ENCODE assay signal across 25 cellular contexts in the genomic region with DNA sequence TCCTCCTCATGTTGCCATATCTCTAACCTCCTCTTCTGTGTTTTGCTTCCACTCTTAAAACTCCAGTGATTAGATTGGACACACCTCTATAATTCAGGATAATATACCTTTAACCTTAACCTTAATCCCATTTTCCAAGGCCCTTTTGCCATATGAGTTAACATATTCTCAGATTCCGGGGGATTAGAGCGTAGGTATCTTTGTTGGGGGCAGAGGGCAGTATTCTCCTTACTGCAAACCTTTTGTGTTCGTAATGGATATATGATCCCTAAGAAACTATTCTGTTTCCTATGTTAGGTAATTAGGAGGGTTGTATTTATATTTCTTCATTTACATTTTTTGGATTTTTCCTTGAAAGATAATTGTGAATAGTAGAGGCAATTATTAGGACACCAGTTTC.
"Had no signal": no experiment of that assay in that cellular context is flagged by ENCODE, and none has a peak within 500 bp of the region (broad histone marks: within the 10 kb centered on the region; RNA-seq: fewer than 3 reads in every experiment).

No MANE protein-coding gene starts in this region.

- DNase-seq: activated CD4-positive, alpha-beta T cell treated with anti-CD3 and anti-CD28 coated beads, Interleukin-2, amount 10 ng/mL, durations not matched to agents 24 days and 14 days; activated CD8-positive, alpha-beta memory T cell treated with anti-CD3 and anti-CD28 coated beads, Interleukin-2, amount 10 ng/mL, durations not matched to agents 7 days and 5 days; activated CD8-positive, alpha-beta T cell treated with anti-CD3 and anti-CD28 coated beads for 36 hours; aorta; brain microvascular endothelial cell; caudate nucleus; dermis blood vessel endothelial cell; effector memory CD8-positive, alpha-beta T cell; gastrocnemius medialis; heart left ventricle; left ventricle myocardium superior; mammary epithelial cell; ovary; psoas muscle; stimulated activated CD4-positive, alpha-beta T cell treated with anti-CD3 and anti-CD28 coated beads, Interleukin-4, amount 100 ng/mL, for 4 hours; substantia nigra; T1000; thyroid gland; upper lobe of right lung had no signal

- H3K27ac Mint-ChIP-seq: activated CD4-positive, alpha-beta T cell treated with anti-CD3 and anti-CD28 coated beads, Interleukin-2, amount 10 ng/mL, durations not matched to agents 24 days and 14 days; activated CD8-positive, alpha-beta memory T cell treated with anti-CD3 and anti-CD28 coated beads, Interleukin-2, amount 10 ng/mL, durations not matched to agents 7 days and 5 days; activated CD8-positive, alpha-beta T cell treated with anti-CD3 and anti-CD28 coated beads for 36 hours; activated naive CD4-positive, alpha-beta T cell treated with anti-CD3 and anti-CD28 coated beads, Interleukin-2, amount 50 U/mL, for 72 hours; effector memory CD8-positive, alpha-beta T cell; natural killer cell treated with Interleukin-12 subunit alpha and Interleukin-12 subunit beta and Interleukin-15 and Interleukin-18, amount 100 ng/mL, for 72 hours; stimulated activated naive CD8-positive, alpha-beta T cell treated with anti-CD3 and anti-CD28 coated beads, Interleukin-15, Interleukin-2, amounts not matched to agents 100 ng/mL and 50 ng/mL, for 24 hours; T-helper 1 cell treated with Interleukin-12 subunit alpha and Interleukin-12 subunit beta and Interleukin-4 antibody, amounts not matched to agents 30 μg/mL and 1 μg/mL, for 36 hours had no signal

- H3K4me1 Mint-ChIP-seq: activated CD8-positive, alpha-beta memory T cell treated with anti-CD3 and anti-CD28 coated beads, Interleukin-2, amount 10 ng/mL, durations not matched to agents 7 days and 5 days had no signal

- H3K27me3 ChIP-seq: brain microvascular endothelial cell, esophagus muscularis mucosa, gastrocnemius medialis, heart left ventricle, ovary, right atrium auricular region, thyroid gland, upper lobe of right lung had no signal

- H3K27me3 Mint-ChIP-seq: activated CD4-positive, alpha-beta T cell treated with anti-CD3 and anti-CD28 coated beads, Interleukin-2, amount 10 ng/mL, durations not matched to agents 24 days and 14 days; activated CD8-positive, alpha-beta memory T cell treated with anti-CD3 and anti-CD28 coated beads, Interleukin-2, amount 10 ng/mL, durations not matched to agents 7 days and 5 days; activated CD8-positive, alpha-beta T cell treated with anti-CD3 and anti-CD28 coated beads for 36 hours; effector memory CD8-positive, alpha-beta T cell; natural killer cell treated with Interleukin-12 subunit alpha and Interleukin-12 subunit beta and Interleukin-15 and Interleukin-18, amount 100 ng/mL, for 72 hours; stimulated activated naive CD8-positive, alpha-beta T cell treated with anti-CD3 and anti-CD28 coated beads, Interleukin-15, Interleukin-2, amounts not matched to agents 100 ng/mL and 50 ng/mL, for 24 hours had no signal

- ATAC-seq: activated CD8-positive, alpha-beta memory T cell treated with anti-CD3 and anti-CD28 coated beads, Interleukin-2, amount 10 ng/mL, durations not matched to agents 7 days and 5 days; activated CD8-positive, alpha-beta T cell treated with anti-CD3 and anti-CD28 coated beads for 36 hours; activated naive CD4-positive, alpha-beta T cell treated with anti-CD3 and anti-CD28 coated beads, Interleukin-2, amount 50 U/mL, for 72 hours; effector memory CD8-positive, alpha-beta T cell; gastrocnemius medialis; heart left ventricle; left ventricle myocardium superior; natural killer cell treated with Interleukin-12 subunit alpha and Interleukin-12 subunit beta and Interleukin-15 and Interleukin-18, amount 100 ng/mL, for 72 hours; psoas muscle; upper lobe of right lung had no signal

- H3K9me3 Mint-ChIP-seq: activated CD4-positive, alpha-beta T cell treated with anti-CD3 and anti-CD28 coated beads, Interleukin-2, amount 10 ng/mL, durations not matched to agents 24 days and 14 days; activated CD8-positive, alpha-beta T cell treated with anti-CD3 and anti-CD28 coated beads for 36 hours; activated naive CD4-positive, alpha-beta T cell treated with anti-CD3 and anti-CD28 coated beads, Interleukin-2, amount 50 U/mL, for 72 hours; effector memory CD8-positive, alpha-beta T cell; natural killer cell treated with Interleukin-12 subunit alpha and Interleukin-12 subunit beta and Interleukin-15 and Interleukin-18, amount 100 ng/mL, for 72 hours; stimulated activated naive CD8-positive, alpha-beta T cell treated with anti-CD3 and anti-CD28 coated beads, Interleukin-15, Interleukin-2, amounts not matched to agents 100 ng/mL and 50 ng/mL, for 24 hours; T-helper 1 cell treated with Interleukin-12 subunit alpha and Interleukin-12 subunit beta and Interleukin-4 antibody, amounts not matched to agents 30 μg/mL and 1 μg/mL, for 36 hours had no signal

- H3K9me3 ChIP-seq: esophagus muscularis mucosa, gastrocnemius medialis, heart left ventricle, ovary, psoas muscle, right atrium auricular region, thyroid gland, upper lobe of right lung had no signal

- H3K4me1 ChIP-seq: esophagus muscularis mucosa, gastrocnemius medialis, heart left ventricle, psoas muscle, right atrium auricular region, thyroid gland, upper lobe of right lung had no signal

- H3K4me3 Mint-ChIP-seq: activated CD4-positive, alpha-beta T cell treated with anti-CD3 and anti-CD28 coated beads, Interleukin-2, amount 10 ng/mL, durations not matched to agents 24 days and 14 days; activated CD8-positive, alpha-beta memory T cell treated with anti-CD3 and anti-CD28 coated beads, Interleukin-2, amount 10 ng/mL, durations not matched to agents 7 days and 5 days; activated CD8-positive, alpha-beta T cell treated with anti-CD3 and anti-CD28 coated beads for 36 hours; effector memory CD8-positive, alpha-beta T cell; natural killer cell treated with Interleukin-12 subunit alpha and Interleukin-12 subunit beta and Interleukin-15 and Interleukin-18, amount 100 ng/mL, for 72 hours; stimulated activated naive CD8-positive, alpha-beta T cell treated with anti-CD3 and anti-CD28 coated beads, Interleukin-15, Interleukin-2, amounts not matched to agents 100 ng/mL and 50 ng/mL, for 24 hours; T-helper 1 cell treated with Interleukin-12 subunit alpha and Interleukin-12 subunit beta and Interleukin-4 antibody, amounts not matched to agents 30 μg/mL and 1 μg/mL, for 36 hours had no signal

- H3K36me3 ChIP-seq: brain microvascular endothelial cell, ovary had no signal

- H3K4me3 ChIP-seq: esophagus muscularis mucosa, gastrocnemius medialis, heart left ventricle, ovary, psoas muscle, right atrium auricular region, thyroid gland, upper lobe of right lung had no signal

- H3K27ac ChIP-seq: brain microvascular endothelial cell, esophagus muscularis mucosa, gastrocnemius medialis, heart left ventricle, ovary, psoas muscle, right atrium auricular region, thyroid gland, upper lobe of right lung had no signal
